Comparison of ENCODE assay signal across 8 cellular contexts in the genomic region with DNA sequence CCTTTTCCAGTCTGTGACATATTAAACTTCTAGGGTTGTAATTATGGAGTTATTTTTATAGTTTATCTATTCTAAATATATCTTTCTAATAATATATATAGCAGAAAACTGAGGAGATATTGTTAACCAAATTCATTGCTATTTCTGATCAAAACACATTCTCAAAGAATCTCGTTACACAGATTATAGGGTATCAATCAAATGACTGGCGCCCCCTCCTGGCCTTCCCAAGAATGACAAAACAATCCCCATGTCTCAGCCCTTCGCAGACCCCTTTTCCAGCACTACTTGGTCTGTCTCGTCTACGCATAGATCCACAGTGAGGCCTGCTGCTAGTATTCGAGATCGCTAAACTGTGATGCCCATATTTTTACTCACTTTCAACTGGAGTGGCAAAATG.
DNase-seq lines count a peak whose midpoint lies in the region; ATAC-seq and TF ChIP-seq lines count a peak whose summit lies in the region.

No MANE protein-coding gene starts in this region.

- H3K4me1 ChIP-seq in foreskin keratinocyte: no peaks in the 10 kb centered on the region

- no peak overlapping the region for H3K27ac ChIP-seq in foreskin keratinocyte

- H3K27me3 Mint-ChIP-seq in activated CD4-positive, alpha-beta T cell treated with anti-CD3 and anti-CD28 coated beads, Interleukin-2, amount 10 ng/mL, durations not matched to agents 7 days and 5 days: no peaks in the 10 kb centered on the region

- H3K36me3 ChIP-seq in H7 (replicated peaks; ENCODE audit: control insufficient read depth, insufficient read depth, low read length): no peaks in the 10 kb centered on the region

- H3K36me3 Mint-ChIP-seq in activated CD4-positive, alpha-beta T cell treated with anti-CD3 and anti-CD28 coated beads, Interleukin-2, amount 10 ng/mL, durations not matched to agents 7 days and 5 days (ENCODE audit: low read depth): no peaks in the 10 kb centered on the region

- CTCF ChIA-PET in AG04449 (lab: Yijun Ruan, JAX): interaction anchor here (1.0 kb wide), 1 partner anchor 12 kb away, joined by 3 read pairs; no protein-coding TSS in a partner anchor
- CTCF ChIA-PET in activated CD4-positive, alpha-beta T cell treated with anti-CD3 and anti-CD28 coated beads, Interleukin-2, amount 10 ng/mL, durations not matched to agents 7 days and 5 days (lab: Charles Lee): no interaction called here

- H3K27ac Mint-ChIP-seq in activated CD4-positive, alpha-beta T cell treated with anti-CD3 and anti-CD28 coated beads, Interleukin-2, amount 10 ng/mL, durations not matched to agents 7 days and 5 days: no peak overlapping the region

- TF ChIP-seq CTCF in AG04449 (IDR thresholded peaks at IDR 0.05; ENCODE audit: insufficient read depth, low read length, missing control alignments) (peak; percentile 34), foreskin keratinocyte (conservative IDR thresholded peaks at IDR 0.05) (peak; percentile 52)

- POLR2A ChIA-PET in AG04449 (lab: Yijun Ruan, JAX): no interaction called here
- POLR2A ChIA-PET in activated CD4-positive, alpha-beta T cell treated with anti-CD3 and anti-CD28 coated beads, Interleukin-2, amount 10 ng/mL, durations not matched to agents 7 days and 5 days (lab: Charles Lee): no interaction called here

- no peak overlapping the region for H3K4me3 Mint-ChIP-seq in activated CD4-positive, alpha-beta T cell treated with anti-CD3 and anti-CD28 coated beads, Interleukin-2, amount 10 ng/mL, durations not matched to agents 7 days and 5 days

- DNase-seq in AG04449 (ENCODE audit: low read depth, low spot score) (no peak), H7 (peak; percentile 45), foreskin keratinocyte (no peak), RKO (ENCODE audit: low spot score) (no peak), NCI-H510A (lab: John Stamatoyannopoulos, UW) (no peak)
- peak; percentile 40 for DNase-seq in activated CD4-positive, alpha-beta T cell treated with anti-CD3 and anti-CD28 coated beads, Interleukin-2, amount 10 ng/mL, durations not matched to agents 7 days and 5 days
- peak; percentile 18 for DNase-seq in stimulated activated CD8-positive, alpha-beta memory T cell treated with anti-CD3 and anti-CD28 coated beads, Interleukin-4, amount 100 ng/mL, for 24 hours (ENCODE audit: low read depth)

- ATAC-seq in foreskin keratinocyte (no peak), GM18868 (IDR thresholded peaks at IDR 0.05; ENCODE audit: unreplicated experiment) (no peak)

- H3K9me3 Mint-ChIP-seq in activated CD4-positive, alpha-beta T cell treated with anti-CD3 and anti-CD28 coated beads, Interleukin-2, amount 10 ng/mL, durations not matched to agents 7 days and 5 days: no peaks in the 10 kb centered on the region

- H3K4me3 ChIP-seq in AG04449 (ENCODE audit: low read depth, low read length) (no peak overlapping the region), H7 (ENCODE audit: insufficient read depth, low read depth, low read length) (no peak overlapping the region)

- H3K27me3 ChIP-seq in H7 (ENCODE audit: control insufficient read depth, insufficient read depth, low read length) (no peaks in the 10 kb centered on the region), foreskin keratinocyte (no peaks in the 10 kb centered on the region)

- no peaks in the 10 kb centered on the region for H3K4me1 Mint-ChIP-seq in activated CD4-positive, alpha-beta T cell treated with anti-CD3 and anti-CD28 coated beads, Interleukin-2, amount 10 ng/mL, durations not matched to agents 7 days and 5 days

Comparison
In these comparisons a context has a peak if more than half of its experiments do, and no peak if none do; other contexts are left out.
1. DNase-seq: peak in H7 (single experiment), activated CD4-positive, alpha-beta T cell treated with anti-CD3 and anti-CD28 coated beads, Interleukin-2, amount 10 ng/mL, durations not matched to agents 7 days and 5 days (single experiment) and stimulated activated CD8-positive, alpha-beta memory T cell treated with anti-CD3 and anti-CD28 coated beads, Interleukin-4, amount 100 ng/mL, for 24 hours (single experiment); none in AG04449 (single experiment), foreskin keratinocyte (0 of 2), RKO (single experiment) and NCI-H510A (single experiment).